Comparison of ENCODE assay signal across 8 cellular contexts in the genomic region with DNA sequence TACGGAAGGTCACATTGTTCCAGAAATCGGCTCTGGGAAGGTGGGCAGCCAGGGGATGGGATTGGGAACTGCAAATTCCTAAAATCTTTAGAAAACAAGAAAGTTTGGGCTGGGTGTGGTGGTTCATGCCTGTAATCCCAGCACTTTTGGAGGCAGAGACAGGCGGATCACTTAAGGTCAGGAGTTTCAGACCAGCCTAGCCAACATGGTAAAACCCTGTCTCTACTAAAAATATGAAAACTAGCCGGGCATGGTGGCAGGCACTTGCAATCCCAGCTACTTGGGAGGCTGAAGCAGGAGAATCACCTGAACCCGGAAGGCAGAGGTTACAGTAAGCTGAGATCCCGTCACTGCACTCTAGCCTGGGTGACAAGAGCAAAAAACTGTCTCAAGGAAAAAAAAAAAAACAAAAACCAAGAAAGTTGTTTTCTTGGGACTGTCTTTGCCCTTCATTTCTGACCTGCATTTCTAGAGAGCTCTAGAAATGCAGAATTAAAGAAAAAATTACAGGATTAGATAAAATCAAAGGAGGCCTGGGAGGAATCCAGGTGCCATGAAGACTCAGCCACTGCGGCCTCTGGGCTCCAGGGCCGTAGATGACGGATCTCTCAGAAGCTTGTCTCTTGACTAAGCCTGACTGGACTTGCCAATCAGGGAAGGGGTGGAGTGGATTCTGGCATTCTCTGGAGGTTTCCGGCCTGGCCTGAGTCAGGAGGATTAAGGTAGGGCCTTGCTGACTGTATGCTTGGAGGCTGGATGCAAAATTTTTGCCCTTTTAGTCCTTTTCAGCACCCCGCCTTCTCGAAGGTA. TPM values are rescaled to one million over a fixed set of nuclear protein-coding genes. Genes with fewer than 3 reads are reported as not detected.
DNase-seq lines count a peak whose midpoint lies in the region; TF ChIP-seq lines count a peak whose summit lies in the region.

No MANE protein-coding gene starts in this region.

- peak overlapping the region; percentile 7 to 55 (median 38); a peak in 16 of 20 replicates for H3K4me3 ChIP-seq in BLaER1 treated with 17β-estradiol and CSF1 and Interleukin-3, amounts not matched to agents 10 nM and 100 nM
- no peak overlapping the region for H3K4me3 ChIP-seq in HUES48 (ENCODE audit: low read depth, low read length)
- H3K4me3 ChIP-seq in astrocyte of the spinal cord (ENCODE audit: low read depth, low read length): no peak overlapping the region
- H3K4me3 ChIP-seq in suprapubic skin: peak overlapping the region; percentile 12

- peaks cover 79 to 93% (median 89%) of the 10 kb centered on the region in 10 experiments for H3K4me1 ChIP-seq in BLaER1 treated with 17β-estradiol and CSF1 and Interleukin-3, amounts not matched to agents 10 nM and 100 nM
- H3K4me1 ChIP-seq in HUES48 (ENCODE audit: control insufficient read depth, insufficient read depth, low read length) (peaks cover 61% of the 10 kb centered on the region), suprapubic skin (peaks cover 86% of the 10 kb centered on the region)

- no peaks in the 10 kb centered on the region for H3K36me3 ChIP-seq in BLaER1 treated with 17β-estradiol and CSF1 and Interleukin-3, amounts not matched to agents 10 nM and 100 nM
- H3K36me3 ChIP-seq in HUES48 (ENCODE audit: control insufficient read depth, insufficient read depth, low read length) (no peaks in the 10 kb centered on the region), suprapubic skin (no peaks in the 10 kb centered on the region)

- peak overlapping the region; percentile 73 to 86 (median 80) for H3K9ac ChIP-seq in BLaER1 treated with 17β-estradiol and CSF1 and Interleukin-3, amounts not matched to agents 10 nM and 100 nM
- H3K9ac ChIP-seq in HUES48 (ENCODE audit: low read depth, low read length): no peak overlapping the region

- no peak for TF ChIP-seq CTCF in astrocyte of the spinal cord (IDR thresholded peaks at IDR 0.05; ENCODE audit: low read depth, low read length)
- no peak for TF ChIP-seq CTCF in suprapubic skin (IDR thresholded peaks at IDR 0.05)

- in situ Hi-C loops in astrocyte of the spinal cord (cut with HindIII; ENCODE audit: low sequenced_read_pairs): no loop called here

- DNase-seq in astrocyte of the spinal cord (ENCODE audit: low read depth, low spot score) (peak; percentile 91), left kidney (ENCODE audit: low read depth, low spot score) (peak; percentile 38), suprapubic skin (ENCODE audit: low spot score in 2 of 2) (peak; percentile 92 to 95), NCI-H1092 treated with DMSO at 0.1 percent for 48 hours (lab: John Stamatoyannopoulos, UW) (no peak), NCI-H2081 (lab: John Stamatoyannopoulos, UW) (no peak), NCI-H345 treated with DMSO at 0.1 percent for 48 hours (lab: John Stamatoyannopoulos, UW; ENCODE audit: unreplicated experiment) (no peak)

- TF ChIP-seq EP300 in suprapubic skin (IDR thresholded peaks at IDR 0.05): no peak

- WGBS in suprapubic skin: 30% methylated on average over 12 of the region's 12 CpGs

- H3K27ac ChIP-seq in BLaER1 treated with 17β-estradiol and CSF1 and Interleukin-3, amounts not matched to agents 10 nM and 100 nM: peak overlapping the region; percentile 84 to 100 (median 100)
- peak overlapping the region; percentile 71 for H3K27ac ChIP-seq in HUES48 (ENCODE audit: low read depth, low read length)
- peak overlapping the region; percentile 99 for H3K27ac ChIP-seq in suprapubic skin

- no peaks in the 10 kb centered on the region for H3K27me3 ChIP-seq in BLaER1 treated with 17β-estradiol and CSF1 and Interleukin-3, amounts not matched to agents 10 nM and 100 nM
- H3K27me3 ChIP-seq in HUES48 (ENCODE audit: control insufficient read depth, insufficient read depth, low read length) (no peaks in the 10 kb centered on the region), suprapubic skin (no peaks in the 10 kb centered on the region)

- TF ChIP-seq POLR2A in suprapubic skin (IDR thresholded peaks at IDR 0.05): peak in 1 of 2 donors; percentile 63

- H3K9me3 ChIP-seq in BLaER1 treated with 17β-estradiol and CSF1 and Interleukin-3, amounts not matched to agents 10 nM and 100 nM (replicated peaks in 1 of 11): no peaks in the 10 kb centered on the region
- H3K9me3 ChIP-seq in HUES48 (ENCODE audit: control insufficient read depth, insufficient read depth, low read length): no peaks in the 10 kb centered on the region
- no peaks in the 10 kb centered on the region for H3K9me3 ChIP-seq in suprapubic skin

- no peaks in the 10 kb centered on the region for H4K20me1 ChIP-seq in BLaER1 treated with 17β-estradiol and CSF1 and Interleukin-3, amounts not matched to agents 10 nM and 100 nM

- H3K4me2 ChIP-seq in BLaER1 treated with 17β-estradiol and CSF1 and Interleukin-3, amounts not matched to agents 10 nM and 100 nM: peak overlapping the region; percentile 88 to 97 (median 95)

RNA-seq across cellular contexts. Expression of gene MALAT1, which starts 5.3 kb away (rescaled TPM):
- over 10,000 TPM; 10,207 to 42,728 (median 11,538) TPM for total RNA-seq in suprapubic skin

RNA-seq across cellular contexts. Expression of gene SCYL1, which starts 31.3 kb away (rescaled TPM):
- total RNA-seq in suprapubic skin: 10 to 100 TPM; 63.2 to 83.6 (median 78.4) TPM

Comparison
In these comparisons a context has a peak if more than half of its experiments do, and no peak if none do; other contexts are left out.
1. H3K4me3 ChIP-seq: peak in BLaER1 treated with 17β-estradiol and CSF1 and Interleukin-3, amounts not matched to agents 10 nM and 100 nM (10 of 10) and suprapubic skin (single experiment); none in HUES48 (single experiment) and astrocyte of the spinal cord (single experiment).
2. DNase-seq: peak in astrocyte of the spinal cord (single experiment), left kidney (single experiment) and suprapubic skin (2 of 2); none in NCI-H1092 treated with DMSO at 0.1 percent for 48 hours (single experiment), NCI-H2081 (0 of 2) and NCI-H345 treated with DMSO at 0.1 percent for 48 hours (single experiment).
3. Peak in every context shown above with its lines, with median percentiles within 50 percentile points of each other: H3K27ac ChIP-seq.